ENCODE assay signal across 18 cellular contexts in genomic region chr6:163573503-163574179, GRCh38.
"Had no signal": no experiment of that assay in that cellular context is flagged by ENCODE, and none has a peak within 500 bp of the region (broad histone marks: within the 10 kb centered on the region; RNA-seq: fewer than 3 reads in every experiment).

No MANE protein-coding gene starts in this region.

- H3K9me3 Mint-ChIP-seq: activated naive CD4-positive, alpha-beta T cell treated with anti-CD3 and anti-CD28 coated beads, Interleukin-2, amount 10 ng/mL, durations not matched to agents 7 days and 5 days; memory B cell; natural killer cell treated with Interleukin-12 subunit alpha and Interleukin-12 subunit beta and Interleukin-15 and Interleukin-18, amount 100 ng/mL, for 72 hours; T-cell had no signal

- H3K4me3 ChIP-seq: adrenal gland, left lung, sigmoid colon, suprapubic skin, upper lobe of left lung had no signal

- H3K27me3 ChIP-seq: adrenal gland, left lung, sigmoid colon, suprapubic skin, upper lobe of left lung had no signal

- H3K27ac ChIP-seq: adrenal gland, sigmoid colon, suprapubic skin, upper lobe of left lung, VCaP had no signal

- H3K27ac Mint-ChIP-seq: activated CD8-positive, alpha-beta T cell treated with anti-CD3 and anti-CD28 coated beads, Interleukin-2, amount 10 ng/mL, durations not matched to agents 7 days and 5 days; activated naive CD4-positive, alpha-beta T cell treated with anti-CD3 and anti-CD28 coated beads, Interleukin-2, amount 10 ng/mL, durations not matched to agents 7 days and 5 days; memory B cell; T-cell had no signal

- ATAC-seq: activated CD8-positive, alpha-beta T cell treated with anti-CD3 and anti-CD28 coated beads, Interleukin-2, amount 10 ng/mL, durations not matched to agents 7 days and 5 days; left lung; natural killer cell treated with Interleukin-12 subunit alpha and Interleukin-12 subunit beta and Interleukin-15 and Interleukin-18, amount 100 ng/mL, for 72 hours; T-cell had no signal

- H3K4me1 ChIP-seq: adrenal gland, left lung had no signal

- H3K9me3 ChIP-seq: adrenal gland, left lung, sigmoid colon, suprapubic skin, upper lobe of left lung had no signal

- DNase-seq: activated CD4-positive, alpha-beta T cell treated with anti-CD3 and anti-CD28 coated beads for 4 hours; activated CD8-positive, alpha-beta T cell treated with anti-CD3 and anti-CD28 coated beads, Interleukin-2, amount 10 ng/mL, durations not matched to agents 7 days and 5 days; activated naive CD4-positive, alpha-beta T cell treated with anti-CD3 and anti-CD28 coated beads, Interleukin-2, amount 10 ng/mL, durations not matched to agents 7 days and 5 days; adrenal gland; central memory CD4-positive, alpha-beta T cell; cortex of kidney; head of caudate nucleus; left lung; nucleus accumbens; sigmoid colon; stimulated activated CD4-positive, alpha-beta T cell treated with anti-CD3 and anti-CD28 coated beads, Interleukin-2, amount 100 ng/mL, for 48 hours; stimulated activated naive CD4-positive, alpha-beta T cell treated with Interleukin-2 at 50 U/mL for 16 hours; T-cell; upper lobe of left lung had no signal

- H3K36me3 ChIP-seq: adrenal gland had no signal
